8 cellular contexts compared by ENCODE assay signal in genomic region chr17:81713004-81713555, GRCh38. TPM values are rescaled to one million over a fixed set of nuclear protein-coding genes. Genes with fewer than 3 reads are reported as not detected.
DNase-seq lines count a peak whose midpoint lies in the region; TF ChIP-seq lines count a peak whose summit lies in the region.

No MANE protein-coding gene starts in this region.

- H3K27me3 ChIP-seq in iPS-15b (ENCODE audit: control insufficient read depth, insufficient read depth, low read length) (no peaks in the 10 kb centered on the region), spleen (replicated peaks in 1 of 7) (no peaks in the 10 kb centered on the region)

- intact Hi-C loops in spleen (cut with DNase I; ENCODE audit: low total_unique reads): no loop called here

- TF ChIP-seq CTCF in WI38 (IDR thresholded peaks at IDR 0.05; ENCODE audit: low read depth, low read length) (no peak), spleen (IDR thresholded peaks at IDR 0.05 in 8 of 11, conservative IDR thresholded peaks at IDR 0.05 in 3 of 11) (no peak)

- H3K36me3 ChIP-seq in iPS-15b (ENCODE audit: control insufficient read depth, insufficient read depth, low read length): peaks cover 33% of the 10 kb centered on the region
- H3K36me3 ChIP-seq in spleen: peaks cover 0 to 33% (median under 1%) of the 10 kb centered on the region in 6 donors

- peak overlapping the region; percentile 54 for H3K9ac ChIP-seq in iPS-15b (ENCODE audit: low read depth, low read length)

- peak overlapping the region; percentile 67 for H3K4me3 ChIP-seq in WI38 (ENCODE audit: low read depth, low read length)
- peak overlapping the region; percentile 48 for H3K4me3 ChIP-seq in iPS-15b (ENCODE audit: low read depth, low read length)
- peak overlapping the region in 6 of 8 donors; percentile 87 to 99 (median 90) for H3K4me3 ChIP-seq in spleen

- peak; percentile 70 for DNase-seq in DMS 273 (lab: John Stamatoyannopoulos, UW; ENCODE audit: unreplicated experiment)
- DNase-seq in DMS 273 treated with DMSO at 0.1 percent for 48 hours (lab: John Stamatoyannopoulos, UW): no peak
- peak; percentile 80 for DNase-seq in spleen
- DNase-seq in stimulated activated CD8-positive, alpha-beta memory T cell treated with anti-CD3 and anti-CD28 coated beads, Interleukin-4, amount 100 ng/mL, for 48 hours: no peak
- no peak for DNase-seq in NCI-H2196 (lab: John Stamatoyannopoulos, UW; ENCODE audit: unreplicated experiment)
- DNase-seq in COLO668 (lab: John Stamatoyannopoulos, UW; ENCODE audit: unreplicated experiment): no peak

- WGBS in spleen, 5 donors: 41 to 61% (median 58%) methylated on average over 15 to 18 of the region's 18 CpGs

- H3K9me3 ChIP-seq in iPS-15b (ENCODE audit: control insufficient read depth, insufficient read depth, low read length): no peaks in the 10 kb centered on the region
- no peaks in the 10 kb centered on the region for H3K9me3 ChIP-seq in spleen

- no peak overlapping the region for H3K27ac ChIP-seq in spleen

- H3K4me1 ChIP-seq in iPS-15b (ENCODE audit: control insufficient read depth, insufficient read depth, low read length): peaks cover 2% of the 10 kb centered on the region
- H3K4me1 ChIP-seq in spleen: peaks cover 22 to 57% (median 34%) of the 10 kb centered on the region in 6 donors

- no peak for TF ChIP-seq POLR2A in spleen (IDR thresholded peaks at IDR 0.05)

RNA-seq across cellular contexts. Expression of gene SLC25A10, which starts 1.0 kb away (rescaled TPM):
- 1 to 10 TPM; 2.9 to 7.5 (median 3.7) TPM for total RNA-seq in spleen
- polyA plus RNA-seq in spleen: 1 to 10 TPM; 4.7 to 7.7 (median 6.9) TPM

RNA-seq across cellular contexts. Expression of gene MRPL12, which starts 9.9 kb away (rescaled TPM):
- total RNA-seq in spleen: 10 to 100 TPM; 36.2 to 68.5 (median 43.2) TPM
- 100 to 1,000 TPM in 2 of 3 donors, 10 to 100 TPM in 1; 71.7 to 160 (median 121) TPM for polyA plus RNA-seq in spleen

RNA-seq across cellular contexts. Expression of gene HGS, which starts 29.3 kb away (rescaled TPM):
- total RNA-seq in spleen: 100 to 1,000 TPM in 4 of 7 donors, 10 to 100 TPM in 3; 62.3 to 134 (median 106) TPM
- polyA plus RNA-seq in spleen: 100 to 1,000 TPM in 2 of 3 donors, 10 to 100 TPM in 1; 61.3 to 133 (median 119) TPM

RNA-seq across cellular contexts. Expression of gene ARL16, which starts 29.5 kb away (rescaled TPM):
- 10 to 100 TPM; 22.5 to 36.6 (median 29.1) TPM for total RNA-seq in spleen
- 10 to 100 TPM; 56.0 to 93.5 (median 79.8) TPM for polyA plus RNA-seq in spleen

RNA-seq across cellular contexts. Expression of gene CCDC137, which starts 46.5 kb away (rescaled TPM):
- 10 to 100 TPM; 10.7 to 24.2 (median 19.0) TPM for total RNA-seq in spleen
- 10 to 100 TPM; 20.7 to 40.1 (median 21.4) TPM for polyA plus RNA-seq in spleen

Comparison
In these comparisons a context has a peak if more than half of its experiments do, and no peak if none do; other contexts are left out.
1. DNase-seq: peak in DMS 273 (single experiment) and spleen (single experiment); none in DMS 273 treated with DMSO at 0.1 percent for 48 hours (single experiment), stimulated activated CD8-positive, alpha-beta memory T cell treated with anti-CD3 and anti-CD28 coated beads, Interleukin-4, amount 100 ng/mL, for 48 hours (single experiment), NCI-H2196 (single experiment) and COLO668 (single experiment).
2. Peak in every context shown above with its lines, with median percentiles within 50 percentile points of each other: H3K4me3 ChIP-seq.